Comparison of ENCODE assay signal across 1 cellular context in genomic region chr22:42294034-42294985, GRCh38.
A peak's percentile ranks its signal among the peaks of the same experiment; 100 is the strongest.
TF ChIP-seq lines count a peak whose summit lies in the region.

No MANE protein-coding gene starts in this region.

TF ChIP-seq in HepG2, 621 proteins besides CTCF, POLR2A, EP300 and RAD21 (continued from another document and continues in another):
- TF ChIP-seq TEF (CRISPR knock-in tag; IDR thresholded peaks at IDR 0.05) = 0 out of 2 replicates have a peak, but pooled peaks have one; percentile 34
- TF ChIP-seq, protein P1, sequence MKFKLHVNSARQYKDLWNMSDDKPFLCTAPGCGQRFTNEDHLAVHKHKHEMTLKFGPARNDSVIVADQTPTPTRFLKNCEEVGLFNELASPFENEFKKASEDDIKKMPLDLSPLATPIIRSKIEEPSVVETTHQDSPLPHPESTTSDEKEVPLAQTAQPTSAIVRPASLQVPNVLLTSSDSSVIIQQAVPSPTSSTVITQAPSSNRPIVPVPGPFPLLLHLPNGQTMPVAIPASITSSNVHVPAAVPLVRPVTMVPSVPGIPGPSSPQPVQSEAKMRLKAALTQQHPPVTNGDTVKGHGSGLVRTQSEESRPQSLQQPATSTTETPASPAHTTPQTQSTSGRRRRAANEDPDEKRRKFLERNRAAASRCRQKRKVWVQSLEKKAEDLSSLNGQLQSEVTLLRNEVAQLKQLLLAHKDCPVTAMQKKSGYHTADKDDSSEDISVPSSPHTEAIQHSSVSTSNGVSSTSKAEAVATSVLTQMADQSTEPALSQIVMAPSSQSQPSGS (CRISPR knock-in tag; IDR thresholded peaks at IDR 0.05) = peak; percentile 61; the same call in 1 of the 2 replicates
- TF ChIP-seq SALL1 (CRISPR knock-in tag; IDR thresholded peaks at IDR 0.05) = peak; percentile 82
- TF ChIP-seq TERF1 (CRISPR knock-in tag; IDR thresholded peaks at IDR 0.05) = no peak
- peak; percentile 69; the same call in 1 of the 2 replicates for TF ChIP-seq ZNF335 (CRISPR knock-in tag; IDR thresholded peaks at IDR 0.05)
- TF ChIP-seq, protein P2, sequence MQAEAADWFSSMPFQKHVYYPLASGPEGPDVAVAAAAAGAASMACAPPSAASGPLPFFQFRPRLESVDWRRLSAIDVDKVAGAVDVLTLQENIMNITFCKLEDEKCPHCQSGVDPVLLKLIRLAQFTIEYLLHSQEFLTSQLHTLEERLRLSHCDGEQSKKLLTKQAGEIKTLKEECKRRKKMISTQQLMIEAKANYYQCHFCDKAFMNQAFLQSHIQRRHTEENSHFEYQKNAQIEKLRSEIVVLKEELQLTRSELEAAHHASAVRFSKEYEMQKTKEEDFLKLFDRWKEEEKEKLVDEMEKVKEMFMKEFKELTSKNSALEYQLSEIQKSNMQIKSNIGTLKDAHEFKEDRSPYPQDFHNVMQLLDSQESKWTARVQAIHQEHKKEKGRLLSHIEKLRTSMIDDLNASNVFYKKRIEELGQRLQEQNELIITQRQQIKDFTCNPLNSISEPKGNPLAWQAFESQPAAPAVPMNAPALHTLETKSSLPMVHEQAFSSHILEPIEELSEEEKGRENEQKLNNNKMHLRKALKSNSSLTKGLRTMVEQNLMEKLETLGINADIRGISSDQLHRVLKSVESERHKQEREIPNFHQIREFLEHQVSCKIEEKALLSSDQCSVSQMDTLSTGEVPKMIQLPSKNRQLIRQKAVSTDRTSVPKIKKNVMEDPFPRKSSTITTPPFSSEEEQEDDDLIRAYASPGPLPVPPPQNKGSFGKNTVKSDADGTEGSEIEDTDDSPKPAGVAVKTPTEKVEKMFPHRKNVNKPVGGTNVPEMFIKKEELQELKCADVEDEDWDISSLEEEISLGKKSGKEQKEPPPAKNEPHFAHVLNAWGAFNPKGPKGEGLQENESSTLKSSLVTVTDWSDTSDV (CRISPR knock-in tag; IDR thresholded peaks at IDR 0.05) = 0 out of 2 replicates have a peak, but pooled peaks have one; percentile 38
- TF ChIP-seq, protein P3, sequence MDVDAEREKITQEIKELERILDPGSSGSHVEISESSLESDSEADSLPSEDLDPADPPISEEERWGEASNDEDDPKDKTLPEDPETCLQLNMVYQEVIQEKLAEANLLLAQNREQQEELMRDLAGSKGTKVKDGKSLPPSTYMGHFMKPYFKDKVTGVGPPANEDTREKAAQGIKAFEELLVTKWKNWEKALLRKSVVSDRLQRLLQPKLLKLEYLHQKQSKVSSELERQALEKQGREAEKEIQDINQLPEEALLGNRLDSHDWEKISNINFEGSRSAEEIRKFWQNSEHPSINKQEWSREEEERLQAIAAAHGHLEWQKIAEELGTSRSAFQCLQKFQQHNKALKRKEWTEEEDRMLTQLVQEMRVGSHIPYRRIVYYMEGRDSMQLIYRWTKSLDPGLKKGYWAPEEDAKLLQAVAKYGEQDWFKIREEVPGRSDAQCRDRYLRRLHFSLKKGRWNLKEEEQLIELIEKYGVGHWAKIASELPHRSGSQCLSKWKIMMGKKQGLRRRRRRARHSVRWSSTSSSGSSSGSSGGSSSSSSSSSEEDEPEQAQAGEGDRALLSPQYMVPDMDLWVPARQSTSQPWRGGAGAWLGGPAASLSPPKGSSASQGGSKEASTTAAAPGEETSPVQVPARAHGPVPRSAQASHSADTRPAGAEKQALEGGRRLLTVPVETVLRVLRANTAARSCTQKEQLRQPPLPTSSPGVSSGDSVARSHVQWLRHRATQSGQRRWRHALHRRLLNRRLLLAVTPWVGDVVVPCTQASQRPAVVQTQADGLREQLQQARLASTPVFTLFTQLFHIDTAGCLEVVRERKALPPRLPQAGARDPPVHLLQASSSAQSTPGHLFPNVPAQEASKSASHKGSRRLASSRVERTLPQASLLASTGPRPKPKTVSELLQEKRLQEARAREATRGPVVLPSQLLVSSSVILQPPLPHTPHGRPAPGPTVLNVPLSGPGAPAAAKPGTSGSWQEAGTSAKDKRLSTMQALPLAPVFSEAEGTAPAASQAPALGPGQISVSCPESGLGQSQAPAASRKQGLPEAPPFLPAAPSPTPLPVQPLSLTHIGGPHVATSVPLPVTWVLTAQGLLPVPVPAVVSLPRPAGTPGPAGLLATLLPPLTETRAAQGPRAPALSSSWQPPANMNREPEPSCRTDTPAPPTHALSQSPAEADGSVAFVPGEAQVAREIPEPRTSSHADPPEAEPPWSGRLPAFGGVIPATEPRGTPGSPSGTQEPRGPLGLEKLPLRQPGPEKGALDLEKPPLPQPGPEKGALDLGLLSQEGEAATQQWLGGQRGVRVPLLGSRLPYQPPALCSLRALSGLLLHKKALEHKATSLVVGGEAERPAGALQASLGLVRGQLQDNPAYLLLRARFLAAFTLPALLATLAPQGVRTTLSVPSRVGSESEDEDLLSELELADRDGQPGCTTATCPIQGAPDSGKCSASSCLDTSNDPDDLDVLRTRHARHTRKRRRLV (CRISPR knock-in tag; IDR thresholded peaks at IDR 0.05) = no peak
- TF ChIP-seq, protein P4, sequence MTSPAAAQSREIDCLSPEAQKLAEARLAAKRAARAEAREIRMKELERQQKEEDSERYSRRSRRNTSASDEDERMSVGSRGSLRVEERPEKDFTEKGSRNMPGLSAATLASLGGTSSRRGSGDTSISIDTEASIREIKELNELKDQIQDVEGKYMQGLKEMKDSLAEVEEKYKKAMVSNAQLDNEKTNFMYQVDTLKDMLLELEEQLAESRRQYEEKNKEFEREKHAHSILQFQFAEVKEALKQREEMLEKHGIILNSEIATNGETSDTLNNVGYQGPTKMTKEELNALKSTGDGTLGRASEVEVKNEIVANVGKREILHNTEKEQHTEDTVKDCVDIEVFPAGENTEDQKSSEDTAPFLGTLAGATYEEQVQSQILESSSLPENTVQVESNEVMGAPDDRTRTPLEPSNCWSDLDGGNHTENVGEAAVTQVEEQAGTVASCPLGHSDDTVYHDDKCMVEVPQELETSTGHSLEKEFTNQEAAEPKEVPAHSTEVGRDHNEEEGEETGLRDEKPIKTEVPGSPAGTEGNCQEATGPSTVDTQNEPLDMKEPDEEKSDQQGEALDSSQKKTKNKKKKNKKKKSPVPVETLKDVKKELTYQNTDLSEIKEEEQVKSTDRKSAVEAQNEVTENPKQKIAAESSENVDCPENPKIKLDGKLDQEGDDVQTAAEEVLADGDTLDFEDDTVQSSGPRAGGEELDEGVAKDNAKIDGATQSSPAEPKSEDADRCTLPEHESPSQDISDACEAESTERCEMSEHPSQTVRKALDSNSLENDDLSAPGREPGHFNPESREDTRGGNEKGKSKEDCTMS (CRISPR knock-in tag; conservative IDR thresholded peaks at IDR 0.05) = 0 out of 2 replicates have a peak, but pooled peaks have one; percentile 55
- TF ChIP-seq, protein P5, sequence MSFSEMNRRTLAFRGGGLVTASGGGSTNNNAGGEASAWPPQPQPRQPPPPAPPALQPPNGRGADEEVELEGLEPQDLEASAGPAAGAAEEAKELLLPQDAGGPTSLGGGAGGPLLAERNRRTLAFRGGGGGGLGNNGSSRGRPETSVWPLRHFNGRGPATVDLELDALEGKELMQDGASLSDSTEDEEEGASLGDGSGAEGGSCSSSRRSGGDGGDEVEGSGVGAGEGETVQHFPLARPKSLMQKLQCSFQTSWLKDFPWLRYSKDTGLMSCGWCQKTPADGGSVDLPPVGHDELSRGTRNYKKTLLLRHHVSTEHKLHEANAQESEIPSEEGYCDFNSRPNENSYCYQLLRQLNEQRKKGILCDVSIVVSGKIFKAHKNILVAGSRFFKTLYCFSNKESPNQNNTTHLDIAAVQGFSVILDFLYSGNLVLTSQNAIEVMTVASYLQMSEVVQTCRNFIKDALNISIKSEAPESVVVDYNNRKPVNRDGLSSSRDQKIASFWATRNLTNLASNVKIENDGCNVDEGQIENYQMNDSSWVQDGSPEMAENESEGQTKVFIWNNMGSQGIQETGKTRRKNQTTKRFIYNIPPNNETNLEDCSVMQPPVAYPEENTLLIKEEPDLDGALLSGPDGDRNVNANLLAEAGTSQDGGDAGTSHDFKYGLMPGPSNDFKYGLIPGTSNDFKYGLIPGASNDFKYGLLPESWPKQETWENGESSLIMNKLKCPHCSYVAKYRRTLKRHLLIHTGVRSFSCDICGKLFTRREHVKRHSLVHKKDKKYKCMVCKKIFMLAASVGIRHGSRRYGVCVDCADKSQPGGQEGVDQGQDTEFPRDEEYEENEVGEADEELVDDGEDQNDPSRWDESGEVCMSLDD (CRISPR knock-in tag; IDR thresholded peaks at IDR 0.05; ENCODE audit: borderline replicate concordance) = peak; percentile 66; the same call in 1 of the 2 replicates
- no peak for TF ChIP-seq NCOA1 (CRISPR knock-in tag; IDR thresholded peaks at IDR 0.05)
- TF ChIP-seq ZNF724P (CRISPR knock-in tag; IDR thresholded peaks at IDR 0.05; ENCODE audit: borderline replicate concordance) = no peak
- peak; percentile 47; the same call in 1 of the 2 replicates for TF ChIP-seq KDM3A (CRISPR knock-in tag; IDR thresholded peaks at IDR 0.05; ENCODE audit: low read depth)
- TF ChIP-seq TSC22D2 (CRISPR knock-in tag; IDR thresholded peaks at IDR 0.05; ENCODE audit: borderline replicate concordance) = peak; percentile 96
- no peak for TF ChIP-seq REXO4 (CRISPR knock-in tag; IDR thresholded peaks at IDR 0.05; ENCODE audit: borderline replicate concordance)
- no peak for TF ChIP-seq U2AF1 (optimal IDR thresholded peaks at IDR 0.05; ENCODE audit: low read depth, low read length)
- no peak for TF ChIP-seq LCORL (IDR thresholded peaks at IDR 0.05)
- TF ChIP-seq LCORL (CRISPR knock-in tag; IDR thresholded peaks at IDR 0.05) = peak; percentile 57; the same call in 1 of the 2 replicates
- TF ChIP-seq ZSCAN21 (CRISPR knock-in tag; IDR thresholded peaks at IDR 0.05; ENCODE audit: borderline replicate concordance) = 0 out of 2 replicates have a peak, but pooled peaks have one; percentile 39
- no peak; the same call in 1 of the 2 replicates for TF ChIP-seq ZNF766 (CRISPR knock-in tag; IDR thresholded peaks at IDR 0.05; ENCODE audit: borderline replicate concordance)
- 0 out of 2 replicates have a peak, but pooled peaks have one; percentile 42 for TF ChIP-seq MTERF4 (CRISPR knock-in tag; IDR thresholded peaks at IDR 0.05)
- TF ChIP-seq AHR (CRISPR knock-in tag; IDR thresholded peaks at IDR 0.05) = peak; percentile 86; the same call in 1 of the 2 replicates
- TF ChIP-seq ZNF230 (CRISPR knock-in tag; IDR thresholded peaks at IDR 0.05) = 0 out of 2 replicates have a peak, but pooled peaks have one; percentile 48
- 0 out of 2 replicates have a peak, but pooled peaks have one; percentile 63 for TF ChIP-seq TEAD2 (CRISPR knock-in tag; IDR thresholded peaks at IDR 0.05)
- TF ChIP-seq, protein P6, sequence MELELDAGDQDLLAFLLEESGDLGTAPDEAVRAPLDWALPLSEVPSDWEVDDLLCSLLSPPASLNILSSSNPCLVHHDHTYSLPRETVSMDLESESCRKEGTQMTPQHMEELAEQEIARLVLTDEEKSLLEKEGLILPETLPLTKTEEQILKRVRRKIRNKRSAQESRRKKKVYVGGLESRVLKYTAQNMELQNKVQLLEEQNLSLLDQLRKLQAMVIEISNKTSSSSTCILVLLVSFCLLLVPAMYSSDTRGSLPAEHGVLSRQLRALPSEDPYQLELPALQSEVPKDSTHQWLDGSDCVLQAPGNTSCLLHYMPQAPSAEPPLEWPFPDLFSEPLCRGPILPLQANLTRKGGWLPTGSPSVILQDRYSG (CRISPR knock-in tag; IDR thresholded peaks at IDR 0.05) = peak; percentile 57; the same call in 1 of the 2 replicates
- TF ChIP-seq PAX8 (CRISPR knock-in tag; IDR thresholded peaks at IDR 0.05; ENCODE audit: borderline replicate concordance) = no peak
- TF ChIP-seq, protein P7, sequence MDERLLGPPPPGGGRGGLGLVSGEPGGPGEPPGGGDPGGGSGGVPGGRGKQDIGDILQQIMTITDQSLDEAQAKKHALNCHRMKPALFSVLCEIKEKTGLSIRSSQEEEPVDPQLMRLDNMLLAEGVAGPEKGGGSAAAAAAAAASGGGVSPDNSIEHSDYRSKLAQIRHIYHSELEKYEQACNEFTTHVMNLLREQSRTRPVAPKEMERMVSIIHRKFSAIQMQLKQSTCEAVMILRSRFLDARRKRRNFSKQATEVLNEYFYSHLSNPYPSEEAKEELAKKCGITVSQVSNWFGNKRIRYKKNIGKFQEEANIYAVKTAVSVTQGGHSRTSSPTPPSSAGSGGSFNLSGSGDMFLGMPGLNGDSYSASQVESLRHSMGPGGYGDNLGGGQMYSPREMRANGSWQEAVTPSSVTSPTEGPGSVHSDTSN (CRISPR knock-in tag; IDR thresholded peaks at IDR 0.05) = no peak
- no peak for TF ChIP-seq SATB2 (CRISPR knock-in tag; IDR thresholded peaks at IDR 0.05)
- TF ChIP-seq, protein P8, sequence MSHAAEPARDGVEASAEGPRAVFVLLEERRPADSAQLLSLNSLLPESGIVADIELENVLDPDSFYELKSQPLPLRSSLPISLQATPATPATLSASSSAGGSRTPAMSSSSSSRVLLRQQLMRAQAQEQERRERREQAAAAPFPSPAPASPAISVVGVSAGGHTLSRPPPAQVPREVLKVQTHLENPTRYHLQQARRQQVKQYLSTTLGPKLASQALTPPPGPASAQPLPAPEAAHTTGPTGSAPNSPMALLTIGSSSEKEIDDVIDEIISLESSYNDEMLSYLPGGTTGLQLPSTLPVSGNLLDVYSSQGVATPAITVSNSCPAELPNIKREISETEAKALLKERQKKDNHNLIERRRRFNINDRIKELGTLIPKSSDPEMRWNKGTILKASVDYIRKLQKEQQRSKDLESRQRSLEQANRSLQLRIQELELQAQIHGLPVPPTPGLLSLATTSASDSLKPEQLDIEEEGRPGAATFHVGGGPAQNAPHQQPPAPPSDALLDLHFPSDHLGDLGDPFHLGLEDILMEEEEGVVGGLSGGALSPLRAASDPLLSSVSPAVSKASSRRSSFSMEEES (CRISPR knock-in tag; IDR thresholded peaks at IDR 0.05) = peak; percentile 83
- TF ChIP-seq FOSL2 (CRISPR knock-in tag; IDR thresholded peaks at IDR 0.05) = peak; percentile 40
- no peak for TF ChIP-seq E2F2 (CRISPR knock-in tag; IDR thresholded peaks at IDR 0.05; ENCODE audit: borderline replicate concordance)
